In genomic region chr3:124248471-124249028, GRCh38 we compare ENCODE assay signal across 1 cellular context.
TF ChIP-seq lines count a peak whose summit lies in the region.

No MANE protein-coding gene starts in this region.

TF ChIP-seq in K562, 482 proteins besides CTCF, POLR2A, EP300 and RAD21 (continued from another document):
- TF ChIP-seq STAT6 (CRISPR knock-in tag; IDR thresholded peaks at IDR 0.05) (no peak), XRCC3 (IDR thresholded peaks at IDR 0.05) (no peak), TGIF2 (CRISPR knock-in tag; IDR thresholded peaks at IDR 0.05) (no peak), SAFB2 (IDR thresholded peaks at IDR 0.05; ENCODE audit: borderline replicate concordance, low read depth, low read length, severe bottlenecking) (no peak), ZBTB5 (IDR thresholded peaks at IDR 0.05) (no peak), NFE2L1 (tag; IDR thresholded peaks at IDR 0.05; ENCODE audit: borderline replicate concordance, low read depth) (no peak), NFE2 (IDR thresholded peaks at IDR 0.05; ENCODE audit: low read depth) (peak; percentile 65), C11orf30 (IDR thresholded peaks at IDR 0.05; ENCODE audit: low read depth) (peak; percentile 38), ZNF431 (CRISPR knock-in tag; IDR thresholded peaks at IDR 0.05) (no peak), ZNF280A (IDR thresholded peaks at IDR 0.05; ENCODE audit: low read depth, partially characterized antibody) (no peak), ATF3 (IDR thresholded peaks at IDR 0.05) (peak; percentile 35; the same call in 1 of the 2 replicates), ATF3 (CRISPR knock-in tag; conservative IDR thresholded peaks at IDR 0.05) (no peak), MAFG (tag; conservative IDR thresholded peaks at IDR 0.05) (peak; percentile 43; the same call in 1 of the 2 replicates), JUND (IDR thresholded peaks at IDR 0.05; ENCODE audit: borderline replicate concordance, low read depth, low read length) (0 out of 2 replicates have a peak, but pooled peaks have one; percentile 9), JUND (tag; IDR thresholded peaks at IDR 0.05; ENCODE audit: borderline replicate concordance, low read depth, low read length) (no peak), NRF1 (conservative IDR thresholded peaks at IDR 0.05 in 1 of 2, IDR thresholded peaks at IDR 0.05 in 1 of 2) (no peak)
